ENCODE assay signal across 17 cellular contexts in the genomic region with DNA sequence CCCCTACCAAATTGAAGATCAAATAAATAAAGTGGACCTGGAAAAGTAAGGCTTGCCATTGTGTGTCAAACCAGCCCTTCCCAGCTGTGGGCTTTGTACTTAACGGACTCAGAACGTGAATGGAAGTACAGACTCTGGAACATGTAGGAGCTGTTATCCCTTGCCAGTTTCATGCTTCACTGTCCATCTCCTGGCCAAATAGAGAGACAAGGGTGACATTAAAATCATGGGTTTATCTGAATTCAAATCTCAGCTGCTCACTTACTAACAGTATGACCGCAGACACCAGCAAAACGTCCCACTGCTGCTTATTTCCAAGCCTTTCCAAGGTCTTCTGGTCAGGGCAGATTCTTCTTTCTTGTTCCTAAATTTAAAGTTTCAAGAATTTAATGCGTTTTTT.
"Had no signal": no experiment of that assay in that cellular context is flagged by ENCODE, and none has a peak within 500 bp of the region (broad histone marks: within the 10 kb centered on the region; RNA-seq: fewer than 3 reads in every experiment).

No MANE protein-coding gene starts in this region.

- H3K27me3 Mint-ChIP-seq: activated naive CD4-positive, alpha-beta T cell treated with anti-CD3 and anti-CD28 coated beads, Interleukin-2, amount 50 U/mL, for 24 hours; stimulated activated naive B cell treated with anti-CD40 and anti-IgM and Interleukin-4, amounts not matched to agents 10 μg/mL and 1 μg/mL and 100 μg/mL, for 72 hours had no signal

- H3K27ac ChIP-seq: gastrocnemius medialis, thoracic aorta, upper lobe of right lung had no signal

- H3K4me1 Mint-ChIP-seq: nephron had no signal

- DNase-seq: activated CD4-positive, alpha-beta T cell treated with anti-CD3 and anti-CD28 coated beads, Interleukin-2, amount 50 U/mL, for 1 hour; activated CD4-positive, CD25-positive, alpha-beta regulatory T cell treated with anti-CD3 and anti-CD28 coated beads, Interleukin-2, amount 50 U/mL, for 72 hours; activated effector memory CD4-positive, alpha-beta T cell treated with anti-CD3 and anti-CD28 coated beads, Interleukin-2, amount 50 U/mL, for 16 hours; activated T-cell treated with anti-CD3 and anti-CD28 coated beads, Interleukin-2, amount 50 U/mL, for 72 hours; gastrocnemius medialis; head of caudate nucleus; kidney; midbrain; stimulated activated naive B cell treated with anti-CD40 and anti-IgM and Interleukin-4, amounts not matched to agents 10 μg/mL and 1 μg/mL and 100 μg/mL, for 72 hours; T1000; upper lobe of right lung had no signal

- H3K27ac Mint-ChIP-seq: activated naive CD4-positive, alpha-beta T cell treated with anti-CD3 and anti-CD28 coated beads, Interleukin-2, amount 50 U/mL, for 24 hours; nephron; stimulated activated naive B cell treated with anti-CD40 and anti-IgM and Interleukin-4, amounts not matched to agents 10 μg/mL and 1 μg/mL and 100 μg/mL, for 72 hours had no signal

- H3K36me3 ChIP-seq: gastrocnemius medialis, thoracic aorta, upper lobe of right lung had no signal

- H3K4me3 ChIP-seq: gastrocnemius medialis, lung, thoracic aorta, upper lobe of right lung had no signal

- H3K4me3 Mint-ChIP-seq: activated naive CD4-positive, alpha-beta T cell treated with anti-CD3 and anti-CD28 coated beads, Interleukin-2, amount 50 U/mL, for 24 hours; activated T-cell treated with anti-CD3 and anti-CD28 coated beads, Interleukin-2, amount 50 U/mL, for 72 hours; nephron; stimulated activated naive B cell treated with anti-CD40 and anti-IgM and Interleukin-4, amounts not matched to agents 10 μg/mL and 1 μg/mL and 100 μg/mL, for 72 hours had no signal

- H3K9me3 ChIP-seq: gastrocnemius medialis, thoracic aorta, upper lobe of right lung had no signal

- H3K9me3 Mint-ChIP-seq: activated naive CD4-positive, alpha-beta T cell treated with anti-CD3 and anti-CD28 coated beads, Interleukin-2, amount 50 U/mL, for 24 hours; activated T-cell treated with anti-CD3 and anti-CD28 coated beads, Interleukin-2, amount 50 U/mL, for 72 hours; nephron; stimulated activated naive B cell treated with anti-CD40 and anti-IgM and Interleukin-4, amounts not matched to agents 10 μg/mL and 1 μg/mL and 100 μg/mL, for 72 hours had no signal

- ATAC-seq: activated T-cell treated with anti-CD3 and anti-CD28 coated beads, Interleukin-2, amount 50 U/mL, for 72 hours; esophagus mucosa; gastrocnemius medialis; left lobe of liver; stimulated activated naive B cell treated with anti-CD40 and anti-IgM and Interleukin-4, amounts not matched to agents 10 μg/mL and 1 μg/mL and 100 μg/mL, for 72 hours; upper lobe of right lung had no signal

- H3K4me1 ChIP-seq: upper lobe of right lung had no signal

- H3K27me3 ChIP-seq: gastrocnemius medialis, upper lobe of right lung had no signal
